ENCODE assay signal across 8 cellular contexts in genomic region chr13:30916991-30917390, GRCh38. TPM values are rescaled to one million over a fixed set of nuclear protein-coding genes. Genes with fewer than 3 reads are reported as not detected.
"Had no signal": no experiment of that assay in that cellular context is flagged by ENCODE, and none has a peak within 500 bp of the region (broad histone marks: within the 10 kb centered on the region; RNA-seq: fewer than 3 reads in every experiment).

No MANE protein-coding gene starts in this region.

- H3K9ac ChIP-seq: GM23248 had no signal

- H2AFZ ChIP-seq: GM23248 had no signal

- H3K4me3 ChIP-seq: GM23248, K562 had no signal

- DNase-seq: GM23248, GOT3, H7, HCEC 1CT, IMR-90 had no signal

- H3K27ac ChIP-seq: GM23248 had no signal

RNA-seq across cellular contexts. Expression of gene MEDAG, which starts 10.9 kb away (rescaled TPM):
- total RNA-seq: H4, HT-29, K562 had no signal
- polyA plus RNA-seq: K562 had no signal

RNA-seq across cellular contexts. Expression of gene TEX26, which starts 15.5 kb away (rescaled TPM):
- total RNA-seq: H4, H7, HT-29, IMR-90, K562 had no signal
- polyA plus RNA-seq: GM23248, IMR-90, K562 had no signal
